ENCODE assay signal across 1 cellular context in genomic region chr6:35443341-35444030, GRCh38.
TF ChIP-seq lines count a peak whose summit lies in the region.

No MANE protein-coding gene starts in this region.

TF ChIP-seq in HCT116, 20 proteins besides CTCF, POLR2A, EP300 and RAD21 (continued from another document):
- TF ChIP-seq ZBTB33 (IDR thresholded peaks at IDR 0.05; ENCODE audit: extremely low read depth, insufficient replicate concordance, low read length) = no peak
